Comparison of ENCODE assay signal across 8 cellular contexts in genomic region chr12:104494137-104494815, GRCh38. TPM values are rescaled to one million over a fixed set of nuclear protein-coding genes. Genes with fewer than 3 reads are reported as not detected.
DNase-seq lines count a peak whose midpoint lies in the region; ATAC-seq and TF ChIP-seq lines count a peak whose summit lies in the region.

No MANE protein-coding gene starts in this region.

- CTCF ChIA-PET in GM10248 (lab: Yijun Ruan, JAX): interaction anchor here (0.7 to 1.4 kb wide), 5 partner anchors 22 to 296 kb away, joined by 3 to 4 read pairs (median 3); partner anchors contain the start of gene CHST11

- TF ChIP-seq CTCF in lower lobe of right lung (IDR thresholded peaks at IDR 0.05): no peak
- TF ChIP-seq CTCF in GM10248 (IDR thresholded peaks at IDR 0.05; ENCODE audit: control extremely low read depth, extremely low read depth, low read depth, missing control alignments): no peak

- H3K27me3 Mint-ChIP-seq in CD4-positive, CD25-positive, alpha-beta regulatory T cell: no peaks in the 10 kb centered on the region
- H3K27me3 Mint-ChIP-seq in stimulated activated naive CD8-positive, alpha-beta T cell treated with anti-CD3 and anti-CD28 coated beads, Interleukin-15, Interleukin-2, amounts not matched to agents 100 ng/mL and 50 ng/mL, for 24 hours: no peaks in the 10 kb centered on the region

- peaks cover 98% of the 10 kb centered on the region for H3K4me1 ChIP-seq in CD4-positive, CD25-positive, alpha-beta regulatory T cell (ENCODE audit: control insufficient read depth, insufficient read depth, low read length, poor library complexity, severe bottlenecking)
- H3K4me1 ChIP-seq in lower lobe of right lung: peaks cover 50% of the 10 kb centered on the region

- POLR2A ChIA-PET in GM10248 (lab: Yijun Ruan, JAX): no interaction called here

- DNase-seq in CD4-positive, CD25-positive, alpha-beta regulatory T cell: peak; percentile 18 to 92 (median 68)
- DNase-seq in activated T-helper 1 cell treated with Interleukin-2 at 50 U/mL for 16 hours (ENCODE audit: low read depth): peak; percentile 44
- DNase-seq in lower lobe of right lung: peak; percentile 51
- DNase-seq in NCI-H2196 treated with DMSO at 0.1 percent for 48 hours (lab: John Stamatoyannopoulos, UW; ENCODE audit: unreplicated experiment): no peak
- DNase-seq in GM10248 (ENCODE audit: extremely low spot score): no peak

- H3K4me3 Mint-ChIP-seq in CD4-positive, CD25-positive, alpha-beta regulatory T cell: peak overlapping the region; percentile 82 to 92 (median 86)
- H3K4me3 Mint-ChIP-seq in stimulated activated naive CD8-positive, alpha-beta T cell treated with anti-CD3 and anti-CD28 coated beads, Interleukin-15, Interleukin-2, amounts not matched to agents 100 ng/mL and 50 ng/mL, for 24 hours: peak overlapping the region; percentile 74

- H3K4me3 ChIP-seq in CD4-positive, CD25-positive, alpha-beta regulatory T cell (ENCODE audit: low read depth, low read length): peak overlapping the region; percentile 79
- peak overlapping the region; percentile 5 for H3K4me3 ChIP-seq in lower lobe of right lung

- no peaks in the 10 kb centered on the region for H3K27me3 ChIP-seq in CD4-positive, CD25-positive, alpha-beta regulatory T cell (ENCODE audit: control insufficient read depth, insufficient read depth, low read length)
- no peaks in the 10 kb centered on the region for H3K27me3 ChIP-seq in lower lobe of right lung (ENCODE audit: low read depth)

- peak overlapping the region; percentile 89 for H3K27ac ChIP-seq in CD4-positive, CD25-positive, alpha-beta regulatory T cell (ENCODE audit: insufficient read depth, low read length, poor library complexity, severe bottlenecking)
- peak overlapping the region; percentile 61 for H3K27ac ChIP-seq in lower lobe of right lung

- H3K9me3 ChIP-seq in CD4-positive, CD25-positive, alpha-beta regulatory T cell (ENCODE audit: control insufficient read depth in 2 of 2, low read length in 2 of 2): no peaks in the 10 kb centered on the region
- H3K9me3 ChIP-seq in lower lobe of right lung: no peaks in the 10 kb centered on the region

- no peaks in the 10 kb centered on the region for H3K9me3 Mint-ChIP-seq in CD4-positive, CD25-positive, alpha-beta regulatory T cell
- no peaks in the 10 kb centered on the region for H3K9me3 Mint-ChIP-seq in stimulated activated naive CD8-positive, alpha-beta T cell treated with anti-CD3 and anti-CD28 coated beads, Interleukin-15, Interleukin-2, amounts not matched to agents 100 ng/mL and 50 ng/mL, for 24 hours

- H3K36me3 ChIP-seq in CD4-positive, CD25-positive, alpha-beta regulatory T cell (ENCODE audit: control insufficient read depth, insufficient read depth, low read length): no peaks in the 10 kb centered on the region
- no peaks in the 10 kb centered on the region for H3K36me3 ChIP-seq in lower lobe of right lung

- intact Hi-C loops in lower lobe of right lung (cut with DNase I): no loop called here

- H3K4me1 Mint-ChIP-seq in CD4-positive, CD25-positive, alpha-beta regulatory T cell: peaks cover 56 to 97% (median 80%) of the 10 kb centered on the region in 4 donors
- H3K4me1 Mint-ChIP-seq in stimulated activated naive CD8-positive, alpha-beta T cell treated with anti-CD3 and anti-CD28 coated beads, Interleukin-15, Interleukin-2, amounts not matched to agents 100 ng/mL and 50 ng/mL, for 24 hours (ENCODE audit: low read depth): peaks cover 99% of the 10 kb centered on the region

- H3K36me3 Mint-ChIP-seq in CD4-positive, CD25-positive, alpha-beta regulatory T cell: peaks cover 34% of the 10 kb centered on the region
- peaks cover 16% of the 10 kb centered on the region for H3K36me3 Mint-ChIP-seq in stimulated activated naive CD8-positive, alpha-beta T cell treated with anti-CD3 and anti-CD28 coated beads, Interleukin-15, Interleukin-2, amounts not matched to agents 100 ng/mL and 50 ng/mL, for 24 hours (ENCODE audit: low read depth)

- ATAC-seq in CD4-positive, CD25-positive, alpha-beta regulatory T cell (ENCODE audit: low read depth in 2 of 2): peak; percentile 83 to 86
- ATAC-seq in HG03135 (IDR thresholded peaks at IDR 0.05; ENCODE audit: unreplicated experiment): peak; percentile 45
- ATAC-seq in lower lobe of right lung: peak; percentile 66 to 78
- no peak for ATAC-seq in HG02610 (IDR thresholded peaks at IDR 0.05; ENCODE audit: unreplicated experiment)

- H3K27ac Mint-ChIP-seq in CD4-positive, CD25-positive, alpha-beta regulatory T cell: peak overlapping the region; percentile 97 to 99 (median 98)
- H3K27ac Mint-ChIP-seq in stimulated activated naive CD8-positive, alpha-beta T cell treated with anti-CD3 and anti-CD28 coated beads, Interleukin-15, Interleukin-2, amounts not matched to agents 100 ng/mL and 50 ng/mL, for 24 hours: peak overlapping the region; percentile 89

RNA-seq across cellular contexts. Expression of gene CHST11, which starts 37.5 kb away (rescaled TPM):
- 192 TPM for total RNA-seq in CD4-positive, CD25-positive, alpha-beta regulatory T cell
- polyA plus RNA-seq in CD4-positive, CD25-positive, alpha-beta regulatory T cell: 100 to 1,000 TPM in 2 of 4 donors, 10 to 100 TPM in 2; 70.2 to 114 (median 99.5) TPM
- 46.2 TPM for total RNA-seq in lower lobe of right lung

Comparison
In these comparisons a context has a peak if more than half of its experiments do, and no peak if none do; other contexts are left out.
1. DNase-seq: peak in CD4-positive, CD25-positive, alpha-beta regulatory T cell (3 of 3), activated T-helper 1 cell treated with Interleukin-2 at 50 U/mL for 16 hours (single experiment) and lower lobe of right lung (single experiment); none in NCI-H2196 treated with DMSO at 0.1 percent for 48 hours (single experiment) and GM10248 (single experiment).